Comparison of ENCODE assay signal across 10 cellular contexts in genomic region chr15:71691700-71692417, GRCh38.
DNase-seq lines count a peak whose midpoint lies in the region; ATAC-seq, FAIRE-seq and TF ChIP-seq lines count a peak whose summit lies in the region.
"Had no signal": no experiment of that assay in that cellular context is flagged by ENCODE, and none has a peak within 500 bp of the region (broad histone marks: within the 10 kb centered on the region; RNA-seq: fewer than 3 reads in every experiment).

No MANE protein-coding gene starts in this region.

- H3K4me3 Mint-ChIP-seq in astrocyte (ENCODE audit: unreplicated experiment) (no peak overlapping the region), endothelial cell (ENCODE audit: unreplicated experiment) (no peak overlapping the region)

- H3K36me3 ChIP-seq in astrocyte (ENCODE audit: insufficient read depth, low read length) (no peaks in the 10 kb centered on the region), right atrium auricular region (no peaks in the 10 kb centered on the region)
- H3K36me3 ChIP-seq: cardiac muscle cell had no signal

- H3K36me3 Mint-ChIP-seq in astrocyte (ENCODE audit: low read depth, unreplicated experiment) (peaks cover 1% of the 10 kb centered on the region), endothelial cell (ENCODE audit: low read depth, unreplicated experiment) (no peaks in the 10 kb centered on the region)

- DNase-seq in H4 (ENCODE audit: low spot score) (peak; percentile 85), astrocyte (ENCODE audit: low read depth) (peak; percentile 97), right atrium auricular region (ENCODE audit: low spot score) (no peak), smooth muscle cell of the brain vasculature (ENCODE audit: low read depth, low spot score) (peak; percentile 41), endothelial cell (ENCODE audit: low spot score) (no peak), NOMO-1 treated with dmso at 0.1 percent for 144 hours (lab: John Stamatoyannopoulos, UW; ENCODE audit: unreplicated experiment) (no peak)
- DNase-seq in central memory CD4-positive, alpha-beta T cell = no peak
- DNase-seq: NCI-H1105 treated with DMSO at 0.1 percent for 48 hours had no signal

- peak; percentile 80 for FAIRE-seq in astrocyte (lab: Jason Lieb, UNC)

- H3K27me3 Mint-ChIP-seq in astrocyte (ENCODE audit: low read depth, unreplicated experiment) (peaks cover 1% of the 10 kb centered on the region), endothelial cell (ENCODE audit: unreplicated experiment) (peaks cover 3% of the 10 kb centered on the region)

- H3K27me3 ChIP-seq in astrocyte (ENCODE audit: insufficient read depth, low read length) (no peaks in the 10 kb centered on the region), right atrium auricular region (no peaks in the 10 kb centered on the region)
- H3K27me3 ChIP-seq: cardiac muscle cell had no signal

- peak overlapping the region; percentile 73 for H3K4me2 ChIP-seq in astrocyte (ENCODE audit: low read length)

- no peaks in the 10 kb centered on the region for H3K79me2 ChIP-seq in astrocyte (ENCODE audit: insufficient read depth, low read length)

- H3K9me3 ChIP-seq in astrocyte (ENCODE audit: insufficient read depth, low read depth, low read length) (no peaks in the 10 kb centered on the region), right atrium auricular region (no peaks in the 10 kb centered on the region)

- ATAC-seq in HG03432 (IDR thresholded peaks at IDR 0.05; ENCODE audit: unreplicated experiment) = no peak

- peaks cover 19% of the 10 kb centered on the region for H3K4me1 ChIP-seq in astrocyte (ENCODE audit: insufficient read depth, low read length)
- H3K4me1 ChIP-seq in right atrium auricular region = peaks cover 0 to 36% of the 10 kb centered on the region in 2 donors

- peaks cover 7% of the 10 kb centered on the region for H3K9me3 Mint-ChIP-seq in astrocyte (ENCODE audit: unreplicated experiment)
- H3K9me3 Mint-ChIP-seq in endothelial cell (ENCODE audit: unreplicated experiment) = peaks cover 8% of the 10 kb centered on the region

- no peak for TF ChIP-seq CTCF in astrocyte (IDR thresholded peaks at IDR 0.05; ENCODE audit: insufficient read depth, low read depth, low read length)
- TF ChIP-seq CTCF in right atrium auricular region (IDR thresholded peaks at IDR 0.05) = no peak
- TF ChIP-seq CTCF in endothelial cell (IDR thresholded peaks at IDR 0.05; ENCODE audit: unreplicated experiment) = no peak

- H3K27ac Mint-ChIP-seq in astrocyte (ENCODE audit: unreplicated experiment) (peak overlapping the region; percentile 28), endothelial cell (ENCODE audit: unreplicated experiment) (no peak overlapping the region)

- H3K27ac ChIP-seq in astrocyte (ENCODE audit: low read depth, low read length) (peak overlapping the region; percentile 47), right atrium auricular region (peak overlapping the region; percentile 77 to 80)
- H3K27ac ChIP-seq: cardiac muscle cell had no signal

- no peak overlapping the region for H2AFZ ChIP-seq in astrocyte (ENCODE audit: low read depth, low read length)

- H4K20me1 ChIP-seq in astrocyte (ENCODE audit: insufficient read depth, low read length) = no peaks in the 10 kb centered on the region

- H3K9ac ChIP-seq in astrocyte (ENCODE audit: low read length) = peak overlapping the region; percentile 23

- H3K4me3 ChIP-seq in astrocyte (ENCODE audit: insufficient read depth, low read depth, low read length) (no peak overlapping the region), right atrium auricular region (peak overlapping the region in 1 of 2 donors; percentile 3)
- H3K4me3 ChIP-seq: cardiac muscle cell had no signal

- peaks cover 22% of the 10 kb centered on the region for H3K4me1 Mint-ChIP-seq in astrocyte (ENCODE audit: low read depth, unreplicated experiment)
- peaks cover 11% of the 10 kb centered on the region for H3K4me1 Mint-ChIP-seq in endothelial cell (ENCODE audit: unreplicated experiment)

Comparison
In these comparisons a context has a peak if more than half of its experiments do, and no peak if none do; other contexts are left out.
1. DNase-seq: peak in H4 (single experiment), astrocyte (single experiment) and smooth muscle cell of the brain vasculature (single experiment); none in right atrium auricular region (single experiment), endothelial cell (single experiment), NOMO-1 treated with dmso at 0.1 percent for 144 hours (single experiment) and central memory CD4-positive, alpha-beta T cell (single experiment).